Comparison of ENCODE assay signal across 9 cellular contexts in genomic region chr1:203630697-203631096, GRCh38. TPM values are rescaled to one million over a fixed set of nuclear protein-coding genes. Genes with fewer than 3 reads are reported as not detected.
A peak's percentile ranks its signal among the peaks of the same experiment; 100 is the strongest.
DNase-seq lines count a peak whose midpoint lies in the region; ATAC-seq and TF ChIP-seq lines count a peak whose summit lies in the region.
"Had no signal": no experiment of that assay in that cellular context is flagged by ENCODE, and none has a peak within 500 bp of the region (broad histone marks: within the 10 kb centered on the region; RNA-seq: fewer than 3 reads in every experiment).

No MANE protein-coding gene starts in this region.

- H3K4me1 Mint-ChIP-seq in activated CD8-positive, alpha-beta memory T cell treated with anti-CD3 and anti-CD28 coated beads, Interleukin-2, amount 10 ng/mL, durations not matched to agents 7 days and 5 days = peaks cover 50% of the 10 kb centered on the region

- H3K36me3 ChIP-seq in mesendoderm (ENCODE audit: control insufficient read depth, insufficient read depth, low read length) = no peaks in the 10 kb centered on the region
- H3K36me3 ChIP-seq in transverse colon = no peaks in the 10 kb centered on the region

- peaks cover 12% of the 10 kb centered on the region for H3K79me1 ChIP-seq in mesendoderm (ENCODE audit: low read length)

- no peak overlapping the region for H2AK5ac ChIP-seq in mesendoderm (ENCODE audit: low read length)

- in situ Hi-C loops in transverse colon (cut with MboI; ENCODE audit: low pct_ligation_motif_present in 1 of 4, low pct_unique_long_range_greater_than_20kb in 1 of 4, low sequenced_read_pairs in 3 of 4) (loop anchor here in 1 of 4 donors (10.0 kb wide), 1 partner anchor 64 kb away; no protein-coding TSS in a partner anchor), GM13976 (cut with MboI; ENCODE audit: low sequenced_read_pairs, unreplicated experiment) (no loop called here)

- no peaks in the 10 kb centered on the region for H3K27me3 Mint-ChIP-seq in activated CD8-positive, alpha-beta memory T cell treated with anti-CD3 and anti-CD28 coated beads, Interleukin-2, amount 10 ng/mL, durations not matched to agents 7 days and 5 days

- H3K18ac ChIP-seq in mesendoderm (ENCODE audit: low read length) = no peak overlapping the region

- peaks cover 4% of the 10 kb centered on the region for H3K79me2 ChIP-seq in mesendoderm (ENCODE audit: control insufficient read depth, insufficient read depth, low read length)

- peak overlapping the region; percentile 87 for H3K27ac Mint-ChIP-seq in activated CD8-positive, alpha-beta memory T cell treated with anti-CD3 and anti-CD28 coated beads, Interleukin-2, amount 10 ng/mL, durations not matched to agents 7 days and 5 days

- H2BK15ac ChIP-seq in mesendoderm (replicated peaks; ENCODE audit: low read depth) = no peak overlapping the region

- H3K9me3 ChIP-seq in transverse colon = no peaks in the 10 kb centered on the region

- H3K4ac ChIP-seq in mesendoderm (ENCODE audit: low read depth, low read length) = no peak overlapping the region

- no peak overlapping the region for H3K56ac ChIP-seq in mesendoderm (ENCODE audit: low read length)

- no peak for TF ChIP-seq CTCF in coronary artery (IDR thresholded peaks at IDR 0.05)
- TF ChIP-seq CTCF in transverse colon (IDR thresholded peaks at IDR 0.05) = no peak
- TF ChIP-seq CTCF in GM13976 (IDR thresholded peaks at IDR 0.05; ENCODE audit: borderline replicate concordance, control extremely low read depth, extremely low read depth, insufficient read depth, missing control alignments) = no peak

- no peak overlapping the region for H4K5ac ChIP-seq in mesendoderm (ENCODE audit: low read length)

- H2BK5ac ChIP-seq in mesendoderm (ENCODE audit: low read length) = no peak overlapping the region

- intact Hi-C loops in transverse colon (cut with DNase I; ENCODE audit: low total_unique reads) = no loop called here

- H3K27me3 ChIP-seq in mesendoderm (ENCODE audit: insufficient read depth, low read length, poor library complexity) (peaks cover 3% of the 10 kb centered on the region), transverse colon (no peaks in the 10 kb centered on the region)

- H3K27ac ChIP-seq in coronary artery (peak overlapping the region; percentile 79 to 94), mesendoderm (ENCODE audit: low read depth, low read length) (no peak overlapping the region), transverse colon (peak overlapping the region; percentile 89 to 95 (median 93))

- no peak for TF ChIP-seq POLR2A in transverse colon (IDR thresholded peaks at IDR 0.05)

- no peak for DNase-seq in activated CD8-positive, alpha-beta memory T cell treated with anti-CD3 and anti-CD28 coated beads, Interleukin-2, amount 10 ng/mL, durations not matched to agents 7 days and 5 days
- no peak for DNase-seq in activated CD8-positive, alpha-beta memory T cell treated with anti-CD3 and anti-CD28 coated beads, Interleukin-2, amount 50 U/mL, for 4 hours
- DNase-seq in coronary artery (ENCODE audit: low spot score) (no peak), mesendoderm (no peak), transverse colon (no peak), GM13976 (ENCODE audit: low spot score) (no peak)
- DNase-seq: activated effector memory CD4-positive, alpha-beta T cell treated with anti-CD3 and anti-CD28 coated beads, Interleukin-2, amount 50 U/mL, for 16 hours had no signal

- H3K4me2 ChIP-seq in mesendoderm (ENCODE audit: low read length) = no peak overlapping the region

- H3K4me3 ChIP-seq in coronary artery = peak overlapping the region; percentile 93
- no peak overlapping the region for H3K4me3 ChIP-seq in mesendoderm (ENCODE audit: low read length)
- peak overlapping the region in 2 of 4 donors; percentile 52 to 63 for H3K4me3 ChIP-seq in transverse colon

- CTCF ChIA-PET in activated CD8-positive, alpha-beta memory T cell treated with anti-CD3 and anti-CD28 coated beads, Interleukin-2, amount 10 ng/mL, durations not matched to agents 7 days and 5 days (lab: Charles Lee) = interaction anchor here (1.2 to 6.0 kb wide), 4 partner anchors 9 to 71 kb away, joined by 3 to 89 read pairs (median 6); no protein-coding TSS in a partner anchor

- H3K4me3 Mint-ChIP-seq in activated CD8-positive, alpha-beta memory T cell treated with anti-CD3 and anti-CD28 coated beads, Interleukin-2, amount 10 ng/mL, durations not matched to agents 7 days and 5 days = peak overlapping the region; percentile 97

- no peak for TF ChIP-seq EP300 in transverse colon (IDR thresholded peaks at IDR 0.05; ENCODE audit: low read depth)

- ATAC-seq in activated CD8-positive, alpha-beta memory T cell treated with anti-CD3 and anti-CD28 coated beads, Interleukin-2, amount 10 ng/mL, durations not matched to agents 7 days and 5 days = no peak
- no peak for ATAC-seq in GM21786 (IDR thresholded peaks at IDR 0.05; ENCODE audit: unreplicated experiment)
- ATAC-seq in GM19023 (IDR thresholded peaks at IDR 0.05; ENCODE audit: unreplicated experiment) = no peak

- peak overlapping the region; percentile 4 for H3K9ac ChIP-seq in mesendoderm (ENCODE audit: low read length)

- peaks cover 58% of the 10 kb centered on the region for H3K36me3 Mint-ChIP-seq in activated CD8-positive, alpha-beta memory T cell treated with anti-CD3 and anti-CD28 coated beads, Interleukin-2, amount 10 ng/mL, durations not matched to agents 7 days and 5 days

- no peak overlapping the region for H2BK120ac ChIP-seq in mesendoderm (ENCODE audit: low read depth, low read length)

- H4K8ac ChIP-seq in mesendoderm (ENCODE audit: low read depth, low read length) = no peak overlapping the region

- H3K4me1 ChIP-seq in mesendoderm (ENCODE audit: control insufficient read depth, low read depth, low read length) = peaks cover 5% of the 10 kb centered on the region
- peaks cover 8 to 57% (median 42%) of the 10 kb centered on the region in 4 donors for H3K4me1 ChIP-seq in transverse colon

- peak overlapping the region; percentile 7 for H3K23ac ChIP-seq in mesendoderm (ENCODE audit: low read length)

- no peaks in the 10 kb centered on the region for H3K9me3 Mint-ChIP-seq in activated CD8-positive, alpha-beta memory T cell treated with anti-CD3 and anti-CD28 coated beads, Interleukin-2, amount 10 ng/mL, durations not matched to agents 7 days and 5 days (ENCODE audit: low read depth)

RNA-seq across cellular contexts. Expression of gene ATP2B4, which starts 4.1 kb away (rescaled TPM):
- total RNA-seq in activated CD8-positive, alpha-beta memory T cell treated with anti-CD3 and anti-CD28 coated beads, Interleukin-2, amount 10 ng/mL, durations not matched to agents 7 days and 5 days = 100 to 1,000 TPM in 1 of 2 experiments, 10 to 100 TPM in 1; 96.1 to 130 TPM
- polyA plus RNA-seq in mesendoderm (2013, experiment 1 of 2) = 9.3 TPM
- 8.2 TPM for polyA plus RNA-seq in mesendoderm (2013, experiment 2 of 2)
- 100 to 1,000 TPM in 1 of 4 donors, 10 to 100 TPM in 3; 58.4 to 146 (median 79.6) TPM for total RNA-seq in transverse colon
